Comparison of ENCODE assay signal across 24 cellular contexts in the genomic region with DNA sequence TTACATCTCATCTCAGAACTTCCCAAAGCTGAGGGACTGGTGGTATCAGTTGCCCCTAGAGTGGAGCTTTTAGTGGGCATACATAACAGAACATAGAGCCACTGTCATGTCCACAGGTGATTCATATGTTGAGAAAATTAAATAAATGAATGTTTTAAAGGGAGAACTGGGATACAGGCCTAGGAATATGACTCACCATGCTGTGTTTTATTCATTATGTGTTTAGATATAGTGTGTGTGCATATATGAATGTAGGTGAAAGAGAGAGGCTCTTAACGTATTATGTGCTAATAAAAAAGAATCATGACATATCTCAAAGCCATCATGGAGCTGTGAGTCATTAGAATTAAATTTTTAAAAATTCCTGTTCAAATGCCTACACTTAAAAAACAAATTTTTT.
"Had no signal": no experiment of that assay in that cellular context is flagged by ENCODE, and none has a peak within 500 bp of the region (broad histone marks: within the 10 kb centered on the region; RNA-seq: fewer than 3 reads in every experiment).

No MANE protein-coding gene starts in this region.

- H3K36me3 ChIP-seq: breast epithelium, gastroesophageal sphincter, heart right ventricle, left ventricle myocardium inferior, thyroid gland had no signal

- H3K27ac ChIP-seq: breast epithelium, heart right ventricle, left ventricle myocardium inferior, thyroid gland had no signal

- H3K9me3 ChIP-seq: breast epithelium, gastroesophageal sphincter, heart right ventricle, left ventricle myocardium inferior, thyroid gland had no signal

- H3K27me3 ChIP-seq: breast epithelium, gastroesophageal sphincter, thyroid gland had no signal

- DNase-seq: activated CD4-positive, alpha-beta T cell treated with anti-CD3 and anti-CD28 coated beads, Interleukin-2, amount 10 ng/mL, durations not matched to agents 24 days and 14 days; activated CD4-positive, CD25-positive, alpha-beta regulatory T cell; activated CD8-positive, alpha-beta memory T cell treated with anti-CD3 and anti-CD28 coated beads, Interleukin-2, amount 50 U/mL, for 4 hours; activated CD8-positive, alpha-beta T cell treated with anti-CD3 and anti-CD28 coated beads, Interleukin-2, amount 10 ng/mL, durations not matched to agents 7 days and 5 days; activated naive CD4-positive, alpha-beta T cell treated with anti-CD3 and anti-CD28 coated beads for 36 hours; activated T-cell treated with anti-CD3 and anti-CD28 coated beads, Interleukin-2, amount 50 U/mL, for 4 hours; aorta; cerebellar nuclear complex; cortex of kidney; effector CD8-positive, alpha-beta T cell; heart right ventricle; immature natural killer cell; kidney glomerular epithelial cell; left ventricle myocardium inferior; mammary epithelial cell; midbrain; occipital lobe; retina; stimulated activated naive CD4-positive, alpha-beta T cell treated with Interleukin-2 at 50 U/mL for 16 hours; T-helper 1 cell; T-helper 9 cell; thyroid gland had no signal

- H3K4me1 ChIP-seq: breast epithelium, heart right ventricle, left ventricle myocardium inferior, thyroid gland had no signal

- H3K4me3 ChIP-seq: breast epithelium, gastroesophageal sphincter, heart right ventricle, left ventricle myocardium inferior, thyroid gland had no signal

- ATAC-seq: activated CD8-positive, alpha-beta T cell treated with anti-CD3 and anti-CD28 coated beads, Interleukin-2, amount 10 ng/mL, durations not matched to agents 7 days and 5 days; activated T-cell treated with anti-CD3 and anti-CD28 coated beads, Interleukin-2, amount 50 U/mL, for 4 hours; gastroesophageal sphincter; heart right ventricle had no signal
